7 cellular contexts compared by ENCODE assay signal in the genomic region with DNA sequence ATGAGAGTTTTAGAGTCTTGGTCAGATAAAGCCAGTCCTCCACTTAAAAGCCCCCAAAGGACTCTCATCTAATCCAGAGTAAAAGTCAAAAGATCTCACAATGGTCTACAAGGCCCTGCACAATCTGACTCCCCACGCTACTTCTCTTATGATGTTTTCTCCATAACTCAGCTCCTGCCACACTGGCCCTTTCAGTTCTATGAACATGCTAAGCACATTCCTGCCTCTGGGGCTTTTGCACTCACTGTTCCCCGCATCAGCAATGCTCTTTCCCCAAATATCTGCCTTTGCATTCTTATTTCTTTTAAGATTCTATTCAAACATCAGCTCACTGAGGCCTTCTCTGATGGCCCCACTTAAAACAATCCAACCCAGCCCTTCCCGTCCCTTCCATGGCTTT. TPM values are rescaled to one million over a fixed set of nuclear protein-coding genes. Genes with fewer than 3 reads are reported as not detected.
DNase-seq lines count a peak whose midpoint lies in the region; ATAC-seq and TF ChIP-seq lines count a peak whose summit lies in the region.
"Not testable (repeated sequence)": the region's sequence is repeated elsewhere in the genome, so short reads cannot be mapped to it uniquely, and the experiment has no call there.

No MANE protein-coding gene starts in this region.

- not testable (repeated sequence) for H3K9me3 ChIP-seq in lower lobe of right lung

- not testable (repeated sequence) for H3K4me1 ChIP-seq in lower lobe of right lung

- H3K27me3 Mint-ChIP-seq in glutamatergic neuron (ENCODE audit: unreplicated experiment) = not testable (repeated sequence)

- not testable (repeated sequence) for H3K27ac ChIP-seq in lower lobe of right lung

- H3K27ac Mint-ChIP-seq in glutamatergic neuron (ENCODE audit: unreplicated experiment) = not testable (repeated sequence)

- H3K4me3 Mint-ChIP-seq in glutamatergic neuron (ENCODE audit: unreplicated experiment) = not testable (repeated sequence)

- H3K36me3 Mint-ChIP-seq in glutamatergic neuron (ENCODE audit: unreplicated experiment) = not testable (repeated sequence)

- peak; percentile 82 for ATAC-seq in lower lobe of right lung

- not testable (repeated sequence) for H3K27me3 ChIP-seq in lower lobe of right lung (ENCODE audit: low read depth)

- DNase-seq in Daoy (ENCODE audit: low read depth) (peak; percentile 33), LHCN-M2 (ENCODE audit: low read depth) (peak; percentile 35), choroid plexus epithelial cell (ENCODE audit: low read depth) (peak; percentile 66), renal cortical epithelial cell (ENCODE audit: low read depth) (peak; percentile 42)
- not testable (repeated sequence) for DNase-seq in glutamatergic neuron, lower lobe of right lung

- not testable (repeated sequence) for H3K36me3 ChIP-seq in lower lobe of right lung

- not testable (repeated sequence) for H3K4me3 ChIP-seq in WI38 (ENCODE audit: low read depth, low read length); choroid plexus epithelial cell (ENCODE audit: low read depth, low read length); lower lobe of right lung

- H3K4me1 Mint-ChIP-seq in glutamatergic neuron (ENCODE audit: low read depth, unreplicated experiment) = not testable (repeated sequence)

- not testable (repeated sequence) for H3K9me3 Mint-ChIP-seq in glutamatergic neuron (ENCODE audit: unreplicated experiment)

- TF ChIP-seq CTCF in WI38 (IDR thresholded peaks at IDR 0.05; ENCODE audit: low read depth, low read length) (peak; percentile 51), choroid plexus epithelial cell (conservative IDR thresholded peaks at IDR 0.05; ENCODE audit: low read depth, low read length) (peak; percentile 68), glutamatergic neuron (IDR thresholded peaks at IDR 0.05; ENCODE audit: partially characterized antibody, unreplicated experiment) (peak; percentile 59), lower lobe of right lung (IDR thresholded peaks at IDR 0.05) (peak; percentile 42)

- intact Hi-C loops in lower lobe of right lung (cut with DNase I) = not testable (repeated sequence)

RNA-seq across cellular contexts. Expression of a gene that starts 41.6 kb away (rescaled TPM):
- 10.4 and 22.3 TPM in 2 replicates for total RNA-seq in Daoy (2014; rRNA removed; shearing (Covaris generic))
- total RNA-seq in LHCN-M2 (2014; rRNA removed) = 21.6 and 24.5 TPM in 2 replicates
- polyA plus RNA-seq in LHCN-M2 (2012) = 7.1 TPM
- total RNA-seq in glutamatergic neuron (ENCODE audit: unreplicated experiment) = 136 TPM
- 101 TPM for total RNA-seq in lower lobe of right lung
- 12.9 and 74.3 TPM in 2 replicates for total RNA-seq in renal cortical epithelial cell
